ENCODE assay signal across 1 cellular context in the genomic region with DNA sequence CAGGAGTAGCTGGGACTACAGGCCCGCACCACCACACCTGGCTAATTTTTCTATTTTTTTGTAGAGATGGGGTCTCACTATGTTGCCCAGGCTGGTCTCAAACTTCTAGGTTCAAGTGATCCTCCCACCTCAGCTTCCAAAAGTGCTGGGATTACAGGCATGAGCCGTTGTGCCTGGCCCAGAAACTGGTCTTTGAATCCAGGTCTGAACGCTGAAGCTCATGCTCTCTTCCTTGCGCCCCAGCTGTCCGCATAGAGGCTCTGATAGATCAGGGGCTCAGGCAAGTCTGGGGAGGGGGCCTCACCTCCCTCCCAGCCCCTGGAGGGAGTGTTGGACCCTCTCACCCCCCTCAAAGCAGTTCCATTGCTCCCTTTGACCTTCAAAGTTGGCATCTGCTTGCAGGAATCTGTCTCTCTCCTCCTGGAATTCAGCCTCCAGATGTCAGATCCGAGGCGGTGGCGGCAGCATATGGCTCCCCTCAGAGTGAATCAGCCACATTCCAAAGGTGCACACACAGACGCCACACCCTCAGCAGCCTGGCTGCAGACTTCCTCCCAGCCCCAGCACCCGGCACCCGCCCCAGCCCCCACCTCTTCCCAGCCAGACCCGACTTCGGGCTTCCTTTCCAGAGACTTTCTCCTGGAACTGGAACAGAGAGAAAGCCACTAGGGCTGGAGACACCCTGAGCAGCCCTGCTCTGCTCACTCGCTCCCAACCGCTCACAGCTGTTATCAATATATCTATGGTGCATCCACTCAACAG.
TF ChIP-seq lines count a peak whose summit lies in the region.

No MANE protein-coding gene starts in this region.

TF ChIP-seq in SK-N-SH, 30 proteins besides CTCF, POLR2A, EP300 and RAD21 (continued from another document):
- TF ChIP-seq JUND (IDR thresholded peaks at IDR 0.05) (peak; percentile 72; the same call in 1 of the 2 replicates), FOSL2 (IDR thresholded peaks at IDR 0.05; ENCODE audit: borderline replicate concordance, low read depth) (peak; percentile 86), NFIC (IDR thresholded peaks at IDR 0.05; ENCODE audit: borderline replicate concordance) (peak; percentile 72), MXI1 (IDR thresholded peaks at IDR 0.05; ENCODE audit: low read depth, low read length) (no peak), REST (IDR thresholded peaks at IDR 0.05; ENCODE audit: low read depth, low read length) (peak; percentile 17; the same call in 1 of the 2 replicates), RCOR1 (IDR thresholded peaks at IDR 0.05; ENCODE audit: low read length) (peak; percentile 64; the same call in 1 of the 2 replicates), RXRA (IDR thresholded peaks at IDR 0.05; ENCODE audit: borderline replicate concordance, low read depth) (peak; percentile 84), GATA2 (CRISPR knock-in tag; IDR thresholded peaks at IDR 0.05) (no peak), TAF1 (IDR thresholded peaks at IDR 0.05; ENCODE audit: borderline replicate concordance, low read depth, low read length) (peak; percentile 34; the same call in 1 of the 2 replicates), GABPA (IDR thresholded peaks at IDR 0.05; ENCODE audit: low read depth) (no peak), POLR2AphosphoS5 (IDR thresholded peaks at IDR 0.05; ENCODE audit: low read depth, low read length) (peak; percentile 86), TCF12 (IDR thresholded peaks at IDR 0.05) (peak; percentile 97), ELF1 (IDR thresholded peaks at IDR 0.05) (peak; percentile 59), CHD2 (IDR thresholded peaks at IDR 0.05; ENCODE audit: low read length, partially characterized antibody) (no peak)
- TF ChIP-seq, protein P1, sequence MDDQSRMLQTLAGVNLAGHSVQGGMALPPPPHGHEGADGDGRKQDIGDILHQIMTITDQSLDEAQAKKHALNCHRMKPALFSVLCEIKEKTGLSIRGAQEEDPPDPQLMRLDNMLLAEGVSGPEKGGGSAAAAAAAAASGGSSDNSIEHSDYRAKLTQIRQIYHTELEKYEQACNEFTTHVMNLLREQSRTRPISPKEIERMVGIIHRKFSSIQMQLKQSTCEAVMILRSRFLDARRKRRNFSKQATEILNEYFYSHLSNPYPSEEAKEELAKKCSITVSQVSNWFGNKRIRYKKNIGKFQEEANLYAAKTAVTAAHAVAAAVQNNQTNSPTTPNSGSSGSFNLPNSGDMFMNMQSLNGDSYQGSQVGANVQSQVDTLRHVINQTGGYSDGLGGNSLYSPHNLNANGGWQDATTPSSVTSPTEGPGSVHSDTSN (IDR thresholded peaks at IDR 0.05), result peak; percentile 72
- TF ChIP-seq, protein P2, sequence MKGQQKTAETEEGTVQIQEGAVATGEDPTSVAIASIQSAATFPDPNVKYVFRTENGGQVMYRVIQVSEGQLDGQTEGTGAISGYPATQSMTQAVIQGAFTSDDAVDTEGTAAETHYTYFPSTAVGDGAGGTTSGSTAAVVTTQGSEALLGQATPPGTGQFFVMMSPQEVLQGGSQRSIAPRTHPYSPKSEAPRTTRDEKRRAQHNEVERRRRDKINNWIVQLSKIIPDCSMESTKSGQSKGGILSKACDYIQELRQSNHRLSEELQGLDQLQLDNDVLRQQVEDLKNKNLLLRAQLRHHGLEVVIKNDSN (IDR thresholded peaks at IDR 0.05; ENCODE audit: borderline replicate concordance, low read depth), result no peak
